ENCODE assay signal across 9 cellular contexts in the genomic region with DNA sequence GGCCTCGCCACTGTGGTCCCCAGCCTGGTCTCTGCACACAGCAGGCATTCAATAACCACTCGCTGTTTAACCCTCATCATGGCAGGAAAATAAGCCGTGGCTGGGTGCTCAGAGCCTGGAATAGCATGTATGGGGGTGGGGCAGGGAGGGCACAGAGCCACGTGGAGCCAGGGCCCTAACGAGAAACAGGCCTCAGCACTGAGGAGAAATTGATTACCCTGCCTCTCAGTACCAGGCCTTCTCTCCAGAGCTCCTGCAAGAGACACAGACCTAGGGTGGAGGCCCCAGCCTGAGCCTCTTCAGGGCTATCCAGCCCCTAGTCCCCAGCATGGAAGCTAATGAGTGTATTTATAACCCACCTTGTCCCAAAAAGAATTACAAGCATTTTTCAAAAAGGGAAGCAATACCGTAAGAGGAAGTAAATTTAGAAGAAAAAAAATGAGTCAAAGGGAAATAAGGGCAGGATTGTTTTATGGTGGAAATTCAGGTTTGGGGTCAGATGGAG.
A peak's percentile ranks its signal among the peaks of the same experiment; 100 is the strongest.
DNase-seq lines count a peak whose midpoint lies in the region; ATAC-seq and TF ChIP-seq lines count a peak whose summit lies in the region.
"Had no signal": no experiment of that assay in that cellular context is flagged by ENCODE, and none has a peak within 500 bp of the region (broad histone marks: within the 10 kb centered on the region; RNA-seq: fewer than 3 reads in every experiment).

No MANE protein-coding gene starts in this region.

- no peaks in the 10 kb centered on the region for H3K27me3 ChIP-seq in neuronal stem cell (ENCODE audit: control insufficient read depth in 3 of 3, insufficient read depth in 3 of 3, low read depth in 1 of 3, low read length in 3 of 3)

- TF ChIP-seq CTCF in WTC11 (IDR thresholded peaks at IDR 0.05), result no peak

- no peak overlapping the region for H4K8ac ChIP-seq in neuronal stem cell (ENCODE audit: low read depth, low read length)

- CTCF ChIA-PET in WTC11 (lab: Charles Lee), result interaction anchor here (0.8 kb wide), 1 partner anchor 57 kb away, joined by 3 read pairs; no protein-coding TSS in a partner anchor

- H2AK5ac ChIP-seq in neuronal stem cell (ENCODE audit: low read depth, low read length), result no peak overlapping the region

- H3K27ac Mint-ChIP-seq in WTC11, result no peak overlapping the region

- H2BK15ac ChIP-seq in neuronal stem cell (ENCODE audit: low read length), result no peak overlapping the region

- no peak overlapping the region for H2AFZ ChIP-seq in neuronal stem cell (ENCODE audit: low read length)

- peaks cover 4% of the 10 kb centered on the region for H3K27me3 Mint-ChIP-seq in WTC11 (ENCODE audit: low read depth)

- POLR2A ChIA-PET in WTC11 (lab: Charles Lee), result interaction anchor here (1.1 kb wide), 1 partner anchor 100 kb away, joined by 3 read pairs; no protein-coding TSS in a partner anchor

- no peak overlapping the region for H3K4ac ChIP-seq in neuronal stem cell (ENCODE audit: low read length)

- no peak overlapping the region for H4K91ac ChIP-seq in neuronal stem cell (ENCODE audit: low read depth, low read length, poor library complexity)

- H3K23ac ChIP-seq in neuronal stem cell (ENCODE audit: low read depth, low read length, poor library complexity), result no peak overlapping the region

- peaks cover 0 to 1% of the 10 kb centered on the region in 2 donors for H3K4me1 ChIP-seq in neuronal stem cell (ENCODE audit: control insufficient read depth in 2 of 2, insufficient read depth in 1 of 2, low read depth in 1 of 2, low read length in 2 of 2)

- no peak overlapping the region for H3K4me2 ChIP-seq in neuronal stem cell (ENCODE audit: insufficient read depth, low read length, poor library complexity, severe bottlenecking)

- DNase-seq in SKM-1 treated with dmso at 0.1 percent for 144 hours (lab: John Stamatoyannopoulos, UW; ENCODE audit: unreplicated experiment) (peak; percentile 78), neuronal stem cell (ENCODE audit: low spot score) (no peak), LoVo (ENCODE audit: low spot score) (no peak), NCI-H1105 treated with DMSO at 0.1 percent for 48 hours (lab: John Stamatoyannopoulos, UW) (no peak), WTC11 (ENCODE audit: low spot score) (no peak), KG1 (lab: John Stamatoyannopoulos, UW) (no peak)
- DNase-seq: amniotic stem cell had no signal

- no CpG with 5 or more reads among the region's 6 CpGs for WGBS in neuronal stem cell (ENCODE audit: extremely low coverage in 2 of 2, insufficient read length in 2 of 2, insufficient replicate concordance in 1 of 2), 2 donors

- ATAC-seq in GM18508 (IDR thresholded peaks at IDR 0.05; ENCODE audit: insufficient read depth, unreplicated experiment) (peak; percentile 7), HG02884 (IDR thresholded peaks at IDR 0.05; ENCODE audit: unreplicated experiment) (peak; percentile 22), WTC11 (no peak)

- H3K9me3 Mint-ChIP-seq in WTC11, result 0 out of 2 replicates have a peak, but pooled peaks cover under 1% of the 10 kb centered on the region

- no peak overlapping the region for H2BK12ac ChIP-seq in neuronal stem cell (ENCODE audit: low read length)

- no peak overlapping the region for H3K4me3 ChIP-seq in neuronal stem cell (ENCODE audit: low read length in 2 of 2)

- H2BK120ac ChIP-seq in neuronal stem cell (ENCODE audit: low read depth, low read length), result no peak overlapping the region

- H3K9ac ChIP-seq in neuronal stem cell (ENCODE audit: low read depth, low read length, poor library complexity), result no peak overlapping the region

- H3K36me3 Mint-ChIP-seq in WTC11, result no peaks in the 10 kb centered on the region

- H3K4me1 Mint-ChIP-seq in WTC11, result peaks cover 12% of the 10 kb centered on the region

- H3K79me1 ChIP-seq in neuronal stem cell (ENCODE audit: low read depth, low read length), result no peaks in the 10 kb centered on the region

- H3K36me3 ChIP-seq in neuronal stem cell (replicated peaks in 1 of 2; ENCODE audit: control insufficient read depth in 2 of 2, insufficient read depth in 2 of 2, low read length in 2 of 2), result no peaks in the 10 kb centered on the region

- H3K14ac ChIP-seq in neuronal stem cell (ENCODE audit: low read length), result no peak overlapping the region

- H3K9me3 ChIP-seq in neuronal stem cell (replicated peaks in 1 of 2; ENCODE audit: control insufficient read depth in 2 of 2, insufficient read depth in 1 of 2, low read depth in 1 of 2, low read length in 2 of 2), result no peaks in the 10 kb centered on the region

- no peak overlapping the region for H3K27ac ChIP-seq in neuronal stem cell (replicated peaks; ENCODE audit: low read length)

- H3K4me3 Mint-ChIP-seq in WTC11, result no peak overlapping the region

- H3K18ac ChIP-seq in neuronal stem cell (ENCODE audit: low read length), result peak overlapping the region; percentile 35

- no peak overlapping the region for H2BK5ac ChIP-seq in neuronal stem cell (ENCODE audit: low read length)

TF ChIP-seq in WTC11, 78 proteins besides CTCF, POLR2A, EP300 and RAD21:
- TF ChIP-seq, protein P1, sequence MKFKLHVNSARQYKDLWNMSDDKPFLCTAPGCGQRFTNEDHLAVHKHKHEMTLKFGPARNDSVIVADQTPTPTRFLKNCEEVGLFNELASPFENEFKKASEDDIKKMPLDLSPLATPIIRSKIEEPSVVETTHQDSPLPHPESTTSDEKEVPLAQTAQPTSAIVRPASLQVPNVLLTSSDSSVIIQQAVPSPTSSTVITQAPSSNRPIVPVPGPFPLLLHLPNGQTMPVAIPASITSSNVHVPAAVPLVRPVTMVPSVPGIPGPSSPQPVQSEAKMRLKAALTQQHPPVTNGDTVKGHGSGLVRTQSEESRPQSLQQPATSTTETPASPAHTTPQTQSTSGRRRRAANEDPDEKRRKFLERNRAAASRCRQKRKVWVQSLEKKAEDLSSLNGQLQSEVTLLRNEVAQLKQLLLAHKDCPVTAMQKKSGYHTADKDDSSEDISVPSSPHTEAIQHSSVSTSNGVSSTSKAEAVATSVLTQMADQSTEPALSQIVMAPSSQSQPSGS (CRISPR knock-in tag; IDR thresholded peaks at IDR 0.05; ENCODE audit: borderline replicate concordance, low read depth), result no peak
- no peak for TF ChIP-seq ZNF121 (CRISPR knock-in tag; IDR thresholded peaks at IDR 0.05)
- TF ChIP-seq SMAD4 (CRISPR knock-in tag; IDR thresholded peaks at IDR 0.05), result no peak
- TF ChIP-seq, protein P2, sequence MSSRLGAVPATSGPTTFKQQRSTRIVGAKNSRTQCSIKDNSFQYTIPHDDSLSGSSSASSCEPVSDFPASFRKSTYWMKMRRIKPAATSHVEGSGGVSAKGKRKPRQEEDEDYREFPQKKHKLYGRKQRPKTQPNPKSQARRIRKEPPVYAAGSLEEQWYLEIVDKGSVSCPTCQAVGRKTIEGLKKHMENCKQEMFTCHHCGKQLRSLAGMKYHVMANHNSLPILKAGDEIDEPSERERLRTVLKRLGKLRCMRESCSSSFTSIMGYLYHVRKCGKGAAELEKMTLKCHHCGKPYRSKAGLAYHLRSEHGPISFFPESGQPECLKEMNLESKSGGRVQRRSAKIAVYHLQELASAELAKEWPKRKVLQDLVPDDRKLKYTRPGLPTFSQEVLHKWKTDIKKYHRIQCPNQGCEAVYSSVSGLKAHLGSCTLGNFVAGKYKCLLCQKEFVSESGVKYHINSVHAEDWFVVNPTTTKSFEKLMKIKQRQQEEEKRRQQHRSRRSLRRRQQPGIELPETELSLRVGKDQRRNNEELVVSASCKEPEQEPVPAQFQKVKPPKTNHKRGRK (CRISPR knock-in tag; IDR thresholded peaks at IDR 0.05; ENCODE audit: borderline replicate concordance), result no peak
- TF ChIP-seq ELF4 (CRISPR knock-in tag; IDR thresholded peaks at IDR 0.05; ENCODE audit: low read depth), result no peak
- no peak for TF ChIP-seq ZNF396 (CRISPR knock-in tag; IDR thresholded peaks at IDR 0.05; ENCODE audit: borderline replicate concordance)
- no peak for TF ChIP-seq OVOL2 (CRISPR knock-in tag; IDR thresholded peaks at IDR 0.05; ENCODE audit: borderline replicate concordance)
- no peak for TF ChIP-seq IRF2 (CRISPR knock-in tag; IDR thresholded peaks at IDR 0.05; ENCODE audit: borderline replicate concordance, low read depth)
- TF ChIP-seq TEAD1 (CRISPR knock-in tag; IDR thresholded peaks at IDR 0.05), result no peak
- no peak for TF ChIP-seq ZNF263 (CRISPR knock-in tag; IDR thresholded peaks at IDR 0.05; ENCODE audit: low read depth)
- no peak for TF ChIP-seq FOXJ3 (CRISPR knock-in tag; IDR thresholded peaks at IDR 0.05; ENCODE audit: borderline replicate concordance)
- TF ChIP-seq RORB (CRISPR knock-in tag; IDR thresholded peaks at IDR 0.05), result no peak
- no peak for TF ChIP-seq EMX1 (CRISPR knock-in tag; IDR thresholded peaks at IDR 0.05)
